9 cellular contexts compared by ENCODE assay signal in genomic region chr12:81797100-81797499, GRCh38. TPM values are rescaled to one million over a fixed set of nuclear protein-coding genes. Genes with fewer than 3 reads are reported as not detected.
DNase-seq lines count a peak whose midpoint lies in the region; ATAC-seq and TF ChIP-seq lines count a peak whose summit lies in the region.
"Had no signal": no experiment of that assay in that cellular context is flagged by ENCODE, and none has a peak within 500 bp of the region (broad histone marks: within the 10 kb centered on the region; RNA-seq: fewer than 3 reads in every experiment).

No MANE protein-coding gene starts in this region.

- H3K27me3 ChIP-seq in right lobe of liver, result no peaks in the 10 kb centered on the region
- H3K27me3 ChIP-seq in lower lobe of right lung (ENCODE audit: low read depth), result no peaks in the 10 kb centered on the region

- H3K4me1 ChIP-seq in right lobe of liver, result no peaks in the 10 kb centered on the region
- H3K4me1 ChIP-seq in lower lobe of right lung, result peaks cover 5% of the 10 kb centered on the region

- WGBS in right lobe of liver (ENCODE audit: insufficient coverage, low coverage, low lambda C conversion rate, missing lambda C conversion rate), result 16% methylated on average over 3 of the region's 3 CpGs

- H3K4me3 ChIP-seq in right lobe of liver, result no peak overlapping the region
- H3K4me3 ChIP-seq in lower lobe of right lung, result no peak overlapping the region

- TF ChIP-seq CTCF in GM12873 (IDR thresholded peaks at IDR 0.05; ENCODE audit: insufficient read depth, low read depth, low read length, missing control alignments) (peak; percentile 47), right lobe of liver (IDR thresholded peaks at IDR 0.05) (peak in 3 of 4 donors; percentile 18 to 19 (median 19)), lower lobe of right lung (IDR thresholded peaks at IDR 0.05) (no peak)

- ATAC-seq in HG02938 (IDR thresholded peaks at IDR 0.05; ENCODE audit: unreplicated experiment) (peak; percentile 77), SK-N-SH treated with all-trans-retinoic acid at 6 μM for 48 hours (peak; percentile 76), right lobe of liver (no peak), GM21717 (IDR thresholded peaks at IDR 0.05; ENCODE audit: unreplicated experiment) (no peak), GM21576 (IDR thresholded peaks at IDR 0.05; ENCODE audit: unreplicated experiment) (no peak), lower lobe of right lung (no peak)

- DNase-seq in right lobe of liver (no peak), lower lobe of right lung (no peak)

- intact Hi-C loops in right lobe of liver (cut with DNase I) (no loop called here), lower lobe of right lung (cut with DNase I) (no loop called here)

- H3K9me3 ChIP-seq in right lobe of liver, result no peaks in the 10 kb centered on the region
- H3K9me3 ChIP-seq in lower lobe of right lung, result no peaks in the 10 kb centered on the region

- H3K36me3 ChIP-seq in right lobe of liver (no peaks in the 10 kb centered on the region), lower lobe of right lung (no peaks in the 10 kb centered on the region)

- H3K27ac ChIP-seq in right lobe of liver, result no peak overlapping the region
- no peak overlapping the region for H3K27ac ChIP-seq in lower lobe of right lung

- no peak for TF ChIP-seq POLR2A in right lobe of liver (IDR thresholded peaks at IDR 0.05)

TF ChIP-seq in SK-N-SH treated with all-trans-retinoic acid at 6 μM for 48 hours, 23 proteins besides CTCF, POLR2A, EP300 and RAD21:
- TF ChIP-seq TOX (CRISPR knock-in tag; IDR thresholded peaks at IDR 0.05; ENCODE audit: borderline replicate concordance) (no peak), POU6F1 (CRISPR knock-in tag; IDR thresholded peaks at IDR 0.05; ENCODE audit: borderline replicate concordance, low read depth) (no peak), ZNF70 (CRISPR knock-in tag; IDR thresholded peaks at IDR 0.05) (no peak), CSDC2 (CRISPR knock-in tag; IDR thresholded peaks at IDR 0.05) (no peak), TCF4 (CRISPR knock-in tag; IDR thresholded peaks at IDR 0.05; ENCODE audit: borderline replicate concordance) (no peak)

RNA-seq across cellular contexts. Expression of gene PPFIA2, which starts 38.0 kb away (rescaled TPM):
- total RNA-seq in right lobe of liver (1 to 10 TPM in 1 of 6 experiments, under 1 TPM in 3, not detected in 2; 0.12 to 1.2 (median 0.56) TPM), lower lobe of right lung (0.83 TPM)
- total RNA-seq: mononuclear cell, RPMI7951 had no signal

Comparison
In these comparisons a context has a peak if more than half of its experiments do, and no peak if none do; other contexts are left out.
1. ATAC-seq: peak in HG02938 (single experiment) and SK-N-SH treated with all-trans-retinoic acid at 6 μM for 48 hours (single experiment); none in right lobe of liver (0 of 4), GM21717 (single experiment), GM21576 (single experiment) and lower lobe of right lung (0 of 2).